In genomic region chr9:137070906-137071275, GRCh38 we compare ENCODE assay signal across 1 cellular context.
TF ChIP-seq lines count a peak whose summit lies in the region.

No MANE protein-coding gene starts in this region.

TF ChIP-seq in HepG2, 621 proteins besides CTCF, POLR2A, EP300 and RAD21 (continued from another document and continues in another):
- TF ChIP-seq CSRNP1 (CRISPR knock-in tag; IDR thresholded peaks at IDR 0.05) (no peak), SCMH1 (CRISPR knock-in tag; IDR thresholded peaks at IDR 0.05; ENCODE audit: borderline replicate concordance) (no peak), ZNF597 (CRISPR knock-in tag; IDR thresholded peaks at IDR 0.05) (no peak), GLI4 (CRISPR knock-in tag; IDR thresholded peaks at IDR 0.05; ENCODE audit: borderline replicate concordance) (peak; percentile 80; the same call in 1 of the 2 replicates), AKNA (CRISPR knock-in tag; IDR thresholded peaks at IDR 0.05; ENCODE audit: borderline replicate concordance) (no peak), JUND (CRISPR knock-in tag; IDR thresholded peaks at IDR 0.05) (no peak), JDP2 (CRISPR knock-in tag; IDR thresholded peaks at IDR 0.05; ENCODE audit: borderline replicate concordance) (no peak), ZNF260 (CRISPR knock-in tag; IDR thresholded peaks at IDR 0.05; ENCODE audit: borderline replicate concordance, low read depth) (no peak), PTBP1 (IDR thresholded peaks at IDR 0.05; ENCODE audit: low read depth, low read length, poor library complexity, severe bottlenecking) (no peak), MIER2 (CRISPR knock-in tag; IDR thresholded peaks at IDR 0.05) (no peak), ZNF512 (CRISPR knock-in tag; IDR thresholded peaks at IDR 0.05) (0 out of 2 replicates have a peak, but pooled peaks have one; percentile 34), HINFP (CRISPR knock-in tag; IDR thresholded peaks at IDR 0.05; ENCODE audit: low read depth) (no peak), ZNF782 (CRISPR knock-in tag; IDR thresholded peaks at IDR 0.05; ENCODE audit: borderline replicate concordance) (no peak), E2F2 (CRISPR knock-in tag; IDR thresholded peaks at IDR 0.05; ENCODE audit: borderline replicate concordance) (no peak), TERF1 (CRISPR knock-in tag; IDR thresholded peaks at IDR 0.05) (no peak), ZNF253 (CRISPR knock-in tag; IDR thresholded peaks at IDR 0.05; ENCODE audit: borderline replicate concordance) (0 out of 2 replicates have a peak, but pooled peaks have one; percentile 18), ZBTB33 (CRISPR knock-in tag; IDR thresholded peaks at IDR 0.05) (no peak), FOSL1 (CRISPR knock-in tag; IDR thresholded peaks at IDR 0.05; ENCODE audit: borderline replicate concordance) (no peak), KDM3A (CRISPR knock-in tag; IDR thresholded peaks at IDR 0.05; ENCODE audit: low read depth) (no peak), REL (CRISPR knock-in tag; conservative IDR thresholded peaks at IDR 0.05) (no peak), MAFK (conservative IDR thresholded peaks at IDR 0.05 in 1 of 2, IDR thresholded peaks at IDR 0.05 in 1 of 2; ENCODE audit: low read length in 2 of 2) (no peak), SAP130 (CRISPR knock-in tag; IDR thresholded peaks at IDR 0.05; ENCODE audit: low read depth) (0 out of 2 replicates have a peak, but pooled peaks have one; percentile 1), HMGXB4 (CRISPR knock-in tag; IDR thresholded peaks at IDR 0.05; ENCODE audit: borderline replicate concordance in 1 of 2, low read depth in 1 of 2) (peak in 1 of 2 experiments; percentile 44; a peak in 1 of 4 replicates), ZBTB21 (CRISPR knock-in tag; IDR thresholded peaks at IDR 0.05) (no peak), MXD3 (CRISPR knock-in tag; IDR thresholded peaks at IDR 0.05) (0 out of 2 replicates have a peak, but pooled peaks have one; percentile 31), ZNF660 (CRISPR knock-in tag; IDR thresholded peaks at IDR 0.05; ENCODE audit: borderline replicate concordance, low read depth) (no peak), ZMYM4 (CRISPR knock-in tag; IDR thresholded peaks at IDR 0.05) (0 out of 2 replicates have a peak, but pooled peaks have one; percentile 1), HNRNPL (IDR thresholded peaks at IDR 0.05; ENCODE audit: low read depth, low read length) (0 out of 2 replicates have a peak, but pooled peaks have one; percentile 38), SNAPC2 (CRISPR knock-in tag; IDR thresholded peaks at IDR 0.05) (no peak), HOMEZ (CRISPR knock-in tag; IDR thresholded peaks at IDR 0.05; ENCODE audit: low read depth) (no peak), REPIN1 (CRISPR knock-in tag; IDR thresholded peaks at IDR 0.05; ENCODE audit: borderline replicate concordance, low read depth) (no peak), ZNF761 (CRISPR knock-in tag; conservative IDR thresholded peaks at IDR 0.05) (no peak), MED1 (CRISPR knock-in tag; IDR thresholded peaks at IDR 0.05) (no peak), ZNF362 (CRISPR knock-in tag; IDR thresholded peaks at IDR 0.05; ENCODE audit: borderline replicate concordance) (no peak), ZNF709 (CRISPR knock-in tag; IDR thresholded peaks at IDR 0.05) (no peak), ZNF230 (CRISPR knock-in tag; IDR thresholded peaks at IDR 0.05) (no peak), ZNF781 (CRISPR knock-in tag; IDR thresholded peaks at IDR 0.05; ENCODE audit: borderline replicate concordance, not compliant biosample characterization) (no peak)
